In genomic region chr4:71550220-71551190, GRCh38 we compare ENCODE assay signal across 12 cellular contexts.
DNase-seq lines count a peak whose midpoint lies in the region; ATAC-seq, FAIRE-seq and TF ChIP-seq lines count a peak whose summit lies in the region.
"Had no signal": no experiment of that assay in that cellular context is flagged by ENCODE, and none has a peak within 500 bp of the region (broad histone marks: within the 10 kb centered on the region; RNA-seq: fewer than 3 reads in every experiment).

No MANE protein-coding gene starts in this region.

- no peak for TF ChIP-seq CTCF in type B pancreatic cell (conservative IDR thresholded peaks at IDR 0.05)

- peaks cover 18% of the 10 kb centered on the region for H3K4me1 Mint-ChIP-seq in type B pancreatic cell (ENCODE audit: unreplicated experiment)

- peak overlapping the region; percentile 69 for H3K27ac Mint-ChIP-seq in type B pancreatic cell
- H3K27ac Mint-ChIP-seq: activated CD8-positive, alpha-beta T cell treated with anti-CD3 and anti-CD28 coated beads for 36 hours had no signal

- FAIRE-seq in islet of Langerhans (lab: Jason Lieb, UNC), result peak; percentile 24

- no peaks in the 10 kb centered on the region for H3K27me3 Mint-ChIP-seq in type B pancreatic cell
- H3K27me3 Mint-ChIP-seq: activated CD8-positive, alpha-beta T cell treated with anti-CD3 and anti-CD28 coated beads for 36 hours had no signal

- peak overlapping the region; percentile 21 for H3K4me3 Mint-ChIP-seq in type B pancreatic cell
- H3K4me3 Mint-ChIP-seq: activated CD8-positive, alpha-beta T cell treated with anti-CD3 and anti-CD28 coated beads for 36 hours had no signal

- no peaks in the 10 kb centered on the region for H3K9me3 Mint-ChIP-seq in type B pancreatic cell
- H3K9me3 Mint-ChIP-seq: activated CD8-positive, alpha-beta T cell treated with anti-CD3 and anti-CD28 coated beads for 36 hours had no signal

- DNase-seq in DMS 273 (lab: John Stamatoyannopoulos, UW; ENCODE audit: unreplicated experiment), result peak; percentile 1
- no peak for DNase-seq in DMS 273 treated with DMSO at 0.1 percent for 48 hours (lab: John Stamatoyannopoulos, UW)
- peak; percentile 33 for DNase-seq in amniotic stem cell (lab: John Stamatoyannopoulos, UW)
- DNase-seq in type B pancreatic cell (ENCODE audit: extremely low spot score, unreplicated experiment), result no peak
- no peak for DNase-seq in KG1 (lab: John Stamatoyannopoulos, UW)
- DNase-seq: activated CD8-positive, alpha-beta T cell treated with anti-CD3 and anti-CD28 coated beads for 36 hours; NCI-H1930; ovary; SHP77 had no signal

- no peak for ATAC-seq in GM21786 (IDR thresholded peaks at IDR 0.05; ENCODE audit: unreplicated experiment)
- no peak for ATAC-seq in HG02852 (IDR thresholded peaks at IDR 0.05; ENCODE audit: unreplicated experiment)
- ATAC-seq: activated CD8-positive, alpha-beta T cell treated with anti-CD3 and anti-CD28 coated beads for 36 hours had no signal

- peaks cover 4% of the 10 kb centered on the region for H3K36me3 Mint-ChIP-seq in type B pancreatic cell

Comparison
In these comparisons a context has a peak if more than half of its experiments do, and no peak if none do; other contexts are left out.
1. DNase-seq: peak in DMS 273 (single experiment) and amniotic stem cell (single experiment); none in DMS 273 treated with DMSO at 0.1 percent for 48 hours (single experiment), type B pancreatic cell (single experiment) and KG1 (single experiment).